In genomic region chr10:101111547-101111946, GRCh38 we compare ENCODE assay signal across 23 cellular contexts. TPM values are rescaled to one million over a fixed set of nuclear protein-coding genes. Genes with fewer than 3 reads are reported as not detected.
"Had no signal": no experiment of that assay in that cellular context is flagged by ENCODE, and none has a peak within 500 bp of the region (broad histone marks: within the 10 kb centered on the region; RNA-seq: fewer than 3 reads in every experiment).

No MANE protein-coding gene starts in this region.

- H3K36me3 ChIP-seq: gastrocnemius medialis, heart right ventricle, sigmoid colon had no signal

- H3K9me3 Mint-ChIP-seq: endodermal cell; naive thymus-derived CD4-positive, alpha-beta T cell; nephron progenitor cell had no signal

- H3K27ac Mint-ChIP-seq: endodermal cell; naive thymus-derived CD4-positive, alpha-beta T cell; nephron progenitor cell had no signal

- H3K4me3 Mint-ChIP-seq: endodermal cell; naive thymus-derived CD4-positive, alpha-beta T cell; nephron progenitor cell had no signal

- H3K4me3 ChIP-seq: gastrocnemius medialis, heart right ventricle, psoas muscle, sigmoid colon, skin epidermis had no signal

- ATAC-seq: gastrocnemius medialis; left lobe of liver; naive thymus-derived CD4-positive, alpha-beta T cell; psoas muscle had no signal

- H3K27ac ChIP-seq: gastrocnemius medialis, heart right ventricle, parathyroid adenoma, psoas muscle, sigmoid colon, skin epidermis had no signal

- H3K4me1 ChIP-seq: gastrocnemius medialis, heart right ventricle, parathyroid adenoma, psoas muscle, sigmoid colon had no signal

- H3K79me2 ChIP-seq: parathyroid adenoma had no signal

- H2AFZ ChIP-seq: parathyroid adenoma had no signal

- DNase-seq: effector CD4-positive, alpha-beta T cell; erythroblast; gastrocnemius medialis; heart right ventricle; hypothalamus; mammary epithelial cell; naive thymus-derived CD4-positive, alpha-beta T cell; nephron progenitor cell; retina; sigmoid colon; stimulated activated CD4-positive, alpha-beta T cell treated with anti-CD3 and anti-CD28 coated beads, Interleukin-12 subunit alpha, Interleukin-12 subunit beta, amount 100 ng/mL, for 4 hours; stimulated activated naive CD4-positive, alpha-beta T cell treated with Interleukin-2 at 50 U/mL for 16 hours had no signal

RNA-seq across cellular contexts. Expression of gene TLX1, which starts 19.6 kb away (rescaled TPM):
- total RNA-seq: dermis microvascular lymphatic vessel endothelial cell; endodermal cell; endothelial cell of umbilical vein; gastrocnemius medialis; mammary epithelial cell; mesenteric fat pad; mononuclear cell; naive thymus-derived CD4-positive, alpha-beta T cell; omental fat pad; psoas muscle; sigmoid colon; urinary bladder had no signal
- polyA plus RNA-seq: endothelial cell of umbilical vein; mammary epithelial cell; naive thymus-derived CD4-positive, alpha-beta T cell; psoas muscle; urinary bladder had no signal

RNA-seq across cellular contexts. Expression of gene KAZALD1, which starts 49.8 kb away (rescaled TPM):
- polyA plus RNA-seq: naive thymus-derived CD4-positive, alpha-beta T cell had no signal
